In genomic region chr5:42518595-42519067, GRCh38 we compare ENCODE assay signal across 22 cellular contexts.
DNase-seq lines count a peak whose midpoint lies in the region; ATAC-seq and TF ChIP-seq lines count a peak whose summit lies in the region.
"Had no signal": no experiment of that assay in that cellular context is flagged by ENCODE, and none has a peak within 500 bp of the region (broad histone marks: within the 10 kb centered on the region; RNA-seq: fewer than 3 reads in every experiment).

No MANE protein-coding gene starts in this region.

- H3K9me3 ChIP-seq in vagina: no peaks in the 10 kb centered on the region

- TF ChIP-seq POLR2A in vagina (IDR thresholded peaks at IDR 0.05): no peak

- TF ChIP-seq CTCF in foreskin fibroblast (IDR thresholded peaks at IDR 0.05; ENCODE audit: low read depth, low read length) (no peak), nephron (IDR thresholded peaks at IDR 0.05; ENCODE audit: unreplicated experiment in 3 of 3) (no peak), vagina (IDR thresholded peaks at IDR 0.05) (no peak)

- H3K27me3 ChIP-seq in vagina: no peaks in the 10 kb centered on the region

- H3K4me3 ChIP-seq in foreskin fibroblast (ENCODE audit: low read depth in 1 of 2, low read length in 2 of 2): no peak overlapping the region
- H3K4me3 ChIP-seq in vagina: no peak overlapping the region

- H3K27me3 Mint-ChIP-seq in nephron (ENCODE audit: low read depth): peaks cover 4% of the 10 kb centered on the region
- no peaks in the 10 kb centered on the region for H3K27me3 Mint-ChIP-seq in T-helper 2 cell treated with Interferon-gamma antibody and Interleukin-4, amounts not matched to agents 5 μg/mL and 100 μg/mL, for 36 hours (ENCODE audit: low read depth)

- no peaks in the 10 kb centered on the region for H3K9me3 Mint-ChIP-seq in nephron
- H3K9me3 Mint-ChIP-seq in T-helper 2 cell treated with Interferon-gamma antibody and Interleukin-4, amounts not matched to agents 5 μg/mL and 100 μg/mL, for 36 hours: no peaks in the 10 kb centered on the region
- H3K9me3 Mint-ChIP-seq: stimulated activated naive CD8-positive, alpha-beta T cell treated with anti-CD3 and anti-CD28 coated beads, Interleukin-15, amount 100 ng/mL, for 72 hours had no signal

- H3K36me3 ChIP-seq in vagina: no peaks in the 10 kb centered on the region

- no peaks in the 10 kb centered on the region for H3K36me3 Mint-ChIP-seq in nephron (ENCODE audit: low read depth)
- H3K36me3 Mint-ChIP-seq in T-helper 2 cell treated with Interferon-gamma antibody and Interleukin-4, amounts not matched to agents 5 μg/mL and 100 μg/mL, for 36 hours (ENCODE audit: low read depth): no peaks in the 10 kb centered on the region
- H3K36me3 Mint-ChIP-seq: mesothelial cell of epicardium had no signal

- H3K4me1 ChIP-seq in vagina: peaks cover 22% of the 10 kb centered on the region

- intact Hi-C loops in vagina (cut with DNase I): no loop called here

- H3K4me1 Mint-ChIP-seq in nephron: peaks cover 65% of the 10 kb centered on the region
- no peaks in the 10 kb centered on the region for H3K4me1 Mint-ChIP-seq in T-helper 2 cell treated with Interferon-gamma antibody and Interleukin-4, amounts not matched to agents 5 μg/mL and 100 μg/mL, for 36 hours (ENCODE audit: low read depth)
- H3K4me1 Mint-ChIP-seq: activated CD4-positive, alpha-beta T cell treated with anti-CD3 and anti-CD28 coated beads, Interleukin-2, amount 10 ng/mL, durations not matched to agents 24 days and 14 days; mesothelial cell of epicardium; stimulated activated naive CD8-positive, alpha-beta T cell treated with anti-CD3 and anti-CD28 coated beads, Interleukin-15, amount 100 ng/mL, for 72 hours had no signal

- peak overlapping the region; percentile 68 to 82 (median 75) for H3K27ac Mint-ChIP-seq in nephron
- no peak overlapping the region for H3K27ac Mint-ChIP-seq in T-helper 2 cell treated with Interferon-gamma antibody and Interleukin-4, amounts not matched to agents 5 μg/mL and 100 μg/mL, for 36 hours
- H3K27ac Mint-ChIP-seq: activated CD4-positive, alpha-beta T cell treated with anti-CD3 and anti-CD28 coated beads, Interleukin-2, amount 10 ng/mL, durations not matched to agents 24 days and 14 days; mesothelial cell of epicardium; stimulated activated naive CD8-positive, alpha-beta T cell treated with anti-CD3 and anti-CD28 coated beads, Interleukin-15, amount 100 ng/mL, for 72 hours had no signal

- DNase-seq in LHCN-M2 (ENCODE audit: low read depth) (peak; percentile 2), foreskin fibroblast (peak; percentile 63 to 74), vagina (ENCODE audit: extremely low spot score in 2 of 2) (no peak), germinal center (ENCODE audit: low spot score) (no peak)
- DNase-seq in T-helper 2 cell treated with Interferon-gamma antibody and Interleukin-4, amounts not matched to agents 5 μg/mL and 100 μg/mL, for 36 hours (ENCODE audit: low spot score): no peak
- DNase-seq: activated CD4-positive, alpha-beta T cell treated with anti-CD3 and anti-CD28 coated beads, Interleukin-2, amount 10 ng/mL, durations not matched to agents 24 days and 14 days; activated CD8-positive, alpha-beta memory T cell treated with anti-CD3 and anti-CD28 coated beads, Interleukin-2, amount 50 U/mL, for 48 hours; activated gamma-delta T cell treated with Interleukin-2 at 50 U/mL for 16 hours; amniotic stem cell; central memory CD4-positive, alpha-beta T cell; hippocampal formation; islet precursor cell; NCI-H187; NCI-H446; NK-92 treated with Interleukin-12 subunit alpha and Interleukin-12 subunit beta, amount 100 ng/mL, for 24 hours; stimulated activated CD4-positive, alpha-beta T cell treated with anti-CD3 and anti-CD28 coated beads, Interleukin-1b, Interleukin-23, amount 100 ng/mL, for 48 hours; stimulated activated naive CD8-positive, alpha-beta T cell treated with anti-CD3 and anti-CD28 coated beads, Interleukin-15, amount 100 ng/mL, for 72 hours; SW 1271 had no signal

- H3K27ac ChIP-seq in vagina: peak overlapping the region; percentile 15
- H3K27ac ChIP-seq: C4-2B had no signal

- no peak for ATAC-seq in HG03139 (IDR thresholded peaks at IDR 0.05; ENCODE audit: unreplicated experiment)
- ATAC-seq: stimulated activated naive CD8-positive, alpha-beta T cell treated with anti-CD3 and anti-CD28 coated beads, Interleukin-15, amount 100 ng/mL, for 72 hours had no signal

- no peak overlapping the region for H3K4me3 Mint-ChIP-seq in nephron
- no peak overlapping the region for H3K4me3 Mint-ChIP-seq in T-helper 2 cell treated with Interferon-gamma antibody and Interleukin-4, amounts not matched to agents 5 μg/mL and 100 μg/mL, for 36 hours
- H3K4me3 Mint-ChIP-seq: activated CD4-positive, alpha-beta T cell treated with anti-CD3 and anti-CD28 coated beads, Interleukin-2, amount 10 ng/mL, durations not matched to agents 24 days and 14 days; mesothelial cell of epicardium; stimulated activated naive CD8-positive, alpha-beta T cell treated with anti-CD3 and anti-CD28 coated beads, Interleukin-15, amount 100 ng/mL, for 72 hours had no signal

Comparison
In these comparisons a context has a peak if more than half of its experiments do, and no peak if none do; other contexts are left out.
1. DNase-seq: peak in LHCN-M2 (single experiment) and foreskin fibroblast (2 of 2); none in vagina (0 of 2), germinal center (single experiment) and T-helper 2 cell treated with Interferon-gamma antibody and Interleukin-4, amounts not matched to agents 5 μg/mL and 100 μg/mL, for 36 hours (single experiment).